16 cellular contexts compared by ENCODE assay signal in genomic region chr5:103473725-103474124, GRCh38.
"Had no signal": no experiment of that assay in that cellular context is flagged by ENCODE, and none has a peak within 500 bp of the region (broad histone marks: within the 10 kb centered on the region; RNA-seq: fewer than 3 reads in every experiment).

No MANE protein-coding gene starts in this region.

- H3K4me1 Mint-ChIP-seq: activated CD4-positive, alpha-beta T cell treated with anti-CD3 and anti-CD28 coated beads, Interleukin-2, amount 10 ng/mL, durations not matched to agents 7 days and 5 days; natural killer cell had no signal

- H3K4me1 ChIP-seq: pancreas, right lobe of liver, tibial artery, uterus had no signal

- H3K36me3 Mint-ChIP-seq: natural killer cell had no signal

- H3K27me3 ChIP-seq: cardiac muscle cell, pancreas, right lobe of liver, tibial artery, uterus had no signal

- H3K36me3 ChIP-seq: cardiac muscle cell, pancreas, right lobe of liver, tibial artery, uterus had no signal

- H3K27ac Mint-ChIP-seq: activated CD4-positive, alpha-beta T cell treated with anti-CD3 and anti-CD28 coated beads, Interleukin-2, amount 10 ng/mL, durations not matched to agents 7 days and 5 days; activated naive CD4-positive, alpha-beta T cell treated with anti-CD3 and anti-CD28 coated beads for 36 hours; natural killer cell had no signal

- H3K4me3 Mint-ChIP-seq: activated CD4-positive, alpha-beta T cell treated with anti-CD3 and anti-CD28 coated beads, Interleukin-2, amount 10 ng/mL, durations not matched to agents 7 days and 5 days; activated naive CD4-positive, alpha-beta T cell treated with anti-CD3 and anti-CD28 coated beads for 36 hours; activated T-cell treated with anti-CD3 and anti-CD28 coated beads, Interleukin-2, amount 50 U/mL, for 4 hours; natural killer cell had no signal

- DNase-seq: activated CD4-positive, alpha-beta T cell treated with anti-CD3 and anti-CD28 coated beads, Interleukin-2, amount 10 ng/mL, durations not matched to agents 7 days and 5 days; activated CD8-positive, alpha-beta memory T cell treated with anti-CD3 and anti-CD28 coated beads, Interleukin-2, amount 50 U/mL, for 4 hours; activated naive CD4-positive, alpha-beta T cell treated with anti-CD3 and anti-CD28 coated beads for 36 hours; activated T-cell treated with anti-CD3 and anti-CD28 coated beads, Interleukin-2, amount 50 U/mL, for 4 hours; dermis blood vessel endothelial cell; natural killer cell; pancreas; right lobe of liver; stimulated activated naive CD4-positive, alpha-beta T cell; T-helper 1 cell; T1000; uterus had no signal

- H3K9me3 Mint-ChIP-seq: activated CD4-positive, alpha-beta T cell treated with anti-CD3 and anti-CD28 coated beads, Interleukin-2, amount 10 ng/mL, durations not matched to agents 7 days and 5 days; activated naive CD4-positive, alpha-beta T cell treated with anti-CD3 and anti-CD28 coated beads for 36 hours; activated T-cell treated with anti-CD3 and anti-CD28 coated beads, Interleukin-2, amount 50 U/mL, for 4 hours; natural killer cell had no signal

- H3K9me3 ChIP-seq: pancreas, right lobe of liver, tibial artery, uterus had no signal

- H3K4me3 ChIP-seq: cardiac muscle cell, pancreas, right lobe of liver, SK-N-MC, tibial artery, uterus had no signal

- H3K27ac ChIP-seq: cardiac muscle cell, epithelial cell of prostate, pancreas, right lobe of liver, SK-N-MC, tibial artery, uterus had no signal
